In genomic region chr17:73313526-73314127, GRCh38 we compare ENCODE assay signal across 26 cellular contexts. TPM values are rescaled to one million over a fixed set of nuclear protein-coding genes. Genes with fewer than 3 reads are reported as not detected.
DNase-seq lines count a peak whose midpoint lies in the region; ATAC-seq and TF ChIP-seq lines count a peak whose summit lies in the region.
"Had no signal": no experiment of that assay in that cellular context is flagged by ENCODE, and none has a peak within 500 bp of the region (broad histone marks: within the 10 kb centered on the region; RNA-seq: fewer than 3 reads in every experiment).

No MANE protein-coding gene starts in this region.

- H3K79me2 ChIP-seq in neural progenitor cell (ENCODE audit: low read depth): peaks cover 14% of the 10 kb centered on the region

- no peaks in the 10 kb centered on the region for H3K36me3 Mint-ChIP-seq in activated CD4-positive, alpha-beta T cell treated with anti-CD3 and anti-CD28 coated beads, Interleukin-2, amount 10 ng/mL, durations not matched to agents 24 days and 14 days (ENCODE audit: low read depth)
- H3K36me3 Mint-ChIP-seq in endodermal cell (ENCODE audit: low read depth) (no peaks in the 10 kb centered on the region), neural progenitor cell (no peaks in the 10 kb centered on the region)

- no peak overlapping the region for H3K4me2 ChIP-seq in neural progenitor cell

- intact Hi-C loops in activated CD4-positive, alpha-beta T cell treated with anti-CD3 and anti-CD28 coated beads, Interleukin-2, amount 10 ng/mL, durations not matched to agents 24 days and 14 days (cut with micrococcal nuclease): no loop called here
- intact Hi-C loops in Right ventricle myocardium superior (cut with DNase I): loop anchor here (5.0 kb wide), 2 partner anchors 36 to 54 kb away; no protein-coding TSS in a partner anchor

- H3K9me3 ChIP-seq in endodermal cell (ENCODE audit: control insufficient read depth, low read length) (no peaks in the 10 kb centered on the region), neural progenitor cell (ENCODE audit: low read depth) (no peaks in the 10 kb centered on the region), SJCRH30 (replicated peaks) (no peaks in the 10 kb centered on the region)
- H3K9me3 ChIP-seq: A549, BLaER1, lower lobe of right lung, sigmoid colon had no signal

- no peak overlapping the region for H3K4me3 ChIP-seq in endodermal cell (ENCODE audit: low read length)
- H3K4me3 ChIP-seq in neural progenitor cell: no peak overlapping the region
- no peak overlapping the region for H3K4me3 ChIP-seq in SJCRH30
- H3K4me3 ChIP-seq: A549, BLaER1, lower lobe of right lung, PC-9, sigmoid colon, SJSA1 had no signal

- no peak for ATAC-seq in Right ventricle myocardium superior (ENCODE audit: poor library complexity)
- ATAC-seq: A549, foreskin keratinocyte, lower lobe of right lung had no signal

- H3K27ac ChIP-seq in endodermal cell (ENCODE audit: low read depth, low read length) (no peak overlapping the region), neural progenitor cell (no peak overlapping the region), SJCRH30 (no peak overlapping the region)
- H3K27ac ChIP-seq: BLaER1, epithelial cell of prostate, foreskin keratinocyte, lower lobe of right lung, parathyroid adenoma, PC-9, SJSA1 had no signal

- H3K36me3 ChIP-seq in endodermal cell (ENCODE audit: control insufficient read depth, insufficient read depth, low read length): peaks cover 1% of the 10 kb centered on the region
- H3K36me3 ChIP-seq in neural progenitor cell: no peaks in the 10 kb centered on the region
- no peaks in the 10 kb centered on the region for H3K36me3 ChIP-seq in SJCRH30
- H3K36me3 ChIP-seq: BLaER1, lower lobe of right lung, sigmoid colon had no signal

- peaks cover 14% of the 10 kb centered on the region for H4K20me1 ChIP-seq in neural progenitor cell (ENCODE audit: low read depth)
- H4K20me1 ChIP-seq: BLaER1 had no signal

- H3K4me1 ChIP-seq in endodermal cell (ENCODE audit: control insufficient read depth, insufficient read depth, low read length) (peaks cover 17% of the 10 kb centered on the region), neural progenitor cell (peaks cover 29% of the 10 kb centered on the region), SJCRH30 (peaks cover 15% of the 10 kb centered on the region; the same call in 1 of the 2 replicates)

- no peak overlapping the region for H3K9ac ChIP-seq in endodermal cell (ENCODE audit: extremely low read depth, low read length, poor library complexity, severe bottlenecking)
- no peak overlapping the region for H3K9ac ChIP-seq in neural progenitor cell
- H3K9ac ChIP-seq: BLaER1, parathyroid adenoma had no signal

- peaks cover 8% of the 10 kb centered on the region for H3K27me3 Mint-ChIP-seq in activated CD4-positive, alpha-beta T cell treated with anti-CD3 and anti-CD28 coated beads, Interleukin-2, amount 10 ng/mL, durations not matched to agents 24 days and 14 days
- peaks cover 13% of the 10 kb centered on the region for H3K27me3 Mint-ChIP-seq in endodermal cell (ENCODE audit: insufficient read depth)
- peaks cover 13% of the 10 kb centered on the region for H3K27me3 Mint-ChIP-seq in neural progenitor cell (ENCODE audit: insufficient read depth, low read depth)

- peak overlapping the region; percentile 18 for H3K4me3 Mint-ChIP-seq in activated CD4-positive, alpha-beta T cell treated with anti-CD3 and anti-CD28 coated beads, Interleukin-2, amount 10 ng/mL, durations not matched to agents 24 days and 14 days
- H3K4me3 Mint-ChIP-seq in endodermal cell: no peak overlapping the region
- H3K4me3 Mint-ChIP-seq in neural progenitor cell: peak overlapping the region; percentile 2

- no peak overlapping the region for H2AFZ ChIP-seq in neural progenitor cell (replicated peaks)
- H2AFZ ChIP-seq: parathyroid adenoma, PC-9 had no signal

- peaks cover 5% of the 10 kb centered on the region for H3K4me1 Mint-ChIP-seq in activated CD4-positive, alpha-beta T cell treated with anti-CD3 and anti-CD28 coated beads, Interleukin-2, amount 10 ng/mL, durations not matched to agents 24 days and 14 days
- peaks cover 41% of the 10 kb centered on the region for H3K4me1 Mint-ChIP-seq in endodermal cell
- H3K4me1 Mint-ChIP-seq in neural progenitor cell: peaks cover 31% of the 10 kb centered on the region

- WGBS in endodermal cell (ENCODE audit: insufficient coverage in 1 of 2, insufficient read length in 1 of 2), 2 experiments: 71 to 74% methylated on average over 6 to 8 of the region's 8 CpGs

- no peak for DNase-seq in activated CD4-positive, alpha-beta T cell treated with anti-CD3 and anti-CD28 coated beads, Interleukin-2, amount 10 ng/mL, durations not matched to agents 24 days and 14 days
- no peak for DNase-seq in activated CD4-positive, alpha-beta T cell treated with anti-CD3 and anti-CD28 coated beads for 1 hour
- peak; percentile 21 for DNase-seq in MV-4-11 (lab: John Stamatoyannopoulos, UW)
- peak; percentile 39 for DNase-seq in endodermal cell
- DNase-seq in neural progenitor cell (ENCODE audit: low spot score): no peak
- DNase-seq in SJCRH30: no peak
- no peak for DNase-seq in Right ventricle myocardium superior
- DNase-seq in NCI-H187 treated with DMSO at 0.1 percent for 48 hours (lab: John Stamatoyannopoulos, UW): no peak
- DNase-seq: activated CD4-positive, CD25-positive, alpha-beta regulatory T cell treated with anti-CD3 and anti-CD28 coated beads, Interleukin-2, amount 50 U/mL, for 72 hours; dermis blood vessel endothelial cell; foreskin keratinocyte; hippocampal formation; lower lobe of right lung; NCI-H1694 treated with DMSO at 0.1 percent for 48 hours; NCI-H226; NCI-H82; PC-9; sigmoid colon had no signal

- TF ChIP-seq CTCF in endodermal cell (conservative IDR thresholded peaks at IDR 0.05) (no peak), neural progenitor cell (IDR thresholded peaks at IDR 0.05) (no peak)

- peaks cover 39% of the 10 kb centered on the region for H3F3A ChIP-seq in neural progenitor cell (ENCODE audit: low read depth)

- H3K27ac Mint-ChIP-seq in activated CD4-positive, alpha-beta T cell treated with anti-CD3 and anti-CD28 coated beads, Interleukin-2, amount 10 ng/mL, durations not matched to agents 24 days and 14 days: no peak overlapping the region
- H3K27ac Mint-ChIP-seq in endodermal cell: no peak overlapping the region
- no peak overlapping the region for H3K27ac Mint-ChIP-seq in neural progenitor cell
- H3K27ac Mint-ChIP-seq: activated T-helper 2 cell treated with anti-CD3 and anti-CD28 coated beads, Interferon-gamma antibody, Interleukin-2, Interleukin-4, amounts not matched to agents 10 μg/mL and 5 μg/mL and 100 μg/mL, durations not matched to agents 14 hours and 24 hours and 36 hours had no signal

- no peaks in the 10 kb centered on the region for H3K27me3 ChIP-seq in endodermal cell (ENCODE audit: control insufficient read depth, insufficient read depth, low read length, poor library complexity, severe bottlenecking)
- peaks cover 14% of the 10 kb centered on the region for H3K27me3 ChIP-seq in neural progenitor cell
- no peaks in the 10 kb centered on the region for H3K27me3 ChIP-seq in SJCRH30
- H3K27me3 ChIP-seq: foreskin keratinocyte, sigmoid colon, SJSA1 had no signal

- no peaks in the 10 kb centered on the region for H3K9me3 Mint-ChIP-seq in activated CD4-positive, alpha-beta T cell treated with anti-CD3 and anti-CD28 coated beads, Interleukin-2, amount 10 ng/mL, durations not matched to agents 24 days and 14 days
- no peaks in the 10 kb centered on the region for H3K9me3 Mint-ChIP-seq in endodermal cell
- no peaks in the 10 kb centered on the region for H3K9me3 Mint-ChIP-seq in neural progenitor cell
- H3K9me3 Mint-ChIP-seq: activated T-helper 2 cell treated with anti-CD3 and anti-CD28 coated beads, Interferon-gamma antibody, Interleukin-2, Interleukin-4, amounts not matched to agents 10 μg/mL and 5 μg/mL and 100 μg/mL, durations not matched to agents 14 hours and 24 hours and 36 hours had no signal

RNA-seq across cellular contexts. Expression of gene CDC42EP4, which starts 1.8 kb away (rescaled TPM):
- total RNA-seq in activated CD4-positive, alpha-beta T cell treated with anti-CD3 and anti-CD28 coated beads, Interleukin-2, amount 10 ng/mL, durations not matched to agents 24 days and 14 days: 0.86 and 0.95 TPM in 2 replicates
- total RNA-seq in endodermal cell (10 to 100 TPM; 38.5 to 49.7 TPM), neural progenitor cell (ENCODE audit: low replicate concordance) (10.8 and 28.9 TPM in 2 replicates), Right ventricle myocardium superior (53.0 TPM)
- polyA plus RNA-seq in endodermal cell (2013, experiment 1 of 2): 57.7 TPM
- 49.6 TPM for polyA plus RNA-seq in endodermal cell (2013, experiment 2 of 2)
- 21.7 and 22.2 TPM in 2 replicates for total RNA-seq in SJCRH30 (2014; rRNA removed; shearing (Covaris generic))

RNA-seq across cellular contexts. Expression of gene CPSF4L, which starts 51.9 kb away (rescaled TPM):
- not detected in 2 replicates for total RNA-seq in activated CD4-positive, alpha-beta T cell treated with anti-CD3 and anti-CD28 coated beads, Interleukin-2, amount 10 ng/mL, durations not matched to agents 24 days and 14 days
- total RNA-seq in endodermal cell (under 1 TPM; 0.29 to 0.58 TPM), neural progenitor cell (ENCODE audit: low replicate concordance) (not detected in 2 replicates), Right ventricle myocardium superior (not detected)
- not detected for polyA plus RNA-seq in endodermal cell (2013, experiment 1 of 2)
- polyA plus RNA-seq in endodermal cell (2013, experiment 2 of 2): not detected
- total RNA-seq in SJCRH30 (2014; rRNA removed; shearing (Covaris generic)): not detected in 2 replicates
- total RNA-seq: activated T-helper 2 cell treated with anti-CD3 and anti-CD28 coated beads, Interferon-gamma antibody, Interleukin-2, Interleukin-4, amounts not matched to agents 10 μg/mL and 5 μg/mL and 100 μg/mL, durations not matched to agents 14 hours and 24 hours and 36 hours; dermis blood vessel endothelial cell; foreskin keratinocyte; lower lobe of right lung; sigmoid colon; temporal lobe had no signal
- polyA plus RNA-seq: foreskin keratinocyte, keratinocyte, sigmoid colon had no signal

Comparison
In these comparisons a context has a peak if more than half of its experiments do, and no peak if none do; other contexts are left out.
1. DNase-seq: peak in MV-4-11 (single experiment) and endodermal cell (single experiment); none in activated CD4-positive, alpha-beta T cell treated with anti-CD3 and anti-CD28 coated beads, Interleukin-2, amount 10 ng/mL, durations not matched to agents 24 days and 14 days (single experiment), activated CD4-positive, alpha-beta T cell treated with anti-CD3 and anti-CD28 coated beads for 1 hour (single experiment), neural progenitor cell (single experiment), SJCRH30 (0 of 2), Right ventricle myocardium superior (single experiment) and NCI-H187 treated with DMSO at 0.1 percent for 48 hours (single experiment).